8 cellular contexts compared by ENCODE assay signal in the genomic region with DNA sequence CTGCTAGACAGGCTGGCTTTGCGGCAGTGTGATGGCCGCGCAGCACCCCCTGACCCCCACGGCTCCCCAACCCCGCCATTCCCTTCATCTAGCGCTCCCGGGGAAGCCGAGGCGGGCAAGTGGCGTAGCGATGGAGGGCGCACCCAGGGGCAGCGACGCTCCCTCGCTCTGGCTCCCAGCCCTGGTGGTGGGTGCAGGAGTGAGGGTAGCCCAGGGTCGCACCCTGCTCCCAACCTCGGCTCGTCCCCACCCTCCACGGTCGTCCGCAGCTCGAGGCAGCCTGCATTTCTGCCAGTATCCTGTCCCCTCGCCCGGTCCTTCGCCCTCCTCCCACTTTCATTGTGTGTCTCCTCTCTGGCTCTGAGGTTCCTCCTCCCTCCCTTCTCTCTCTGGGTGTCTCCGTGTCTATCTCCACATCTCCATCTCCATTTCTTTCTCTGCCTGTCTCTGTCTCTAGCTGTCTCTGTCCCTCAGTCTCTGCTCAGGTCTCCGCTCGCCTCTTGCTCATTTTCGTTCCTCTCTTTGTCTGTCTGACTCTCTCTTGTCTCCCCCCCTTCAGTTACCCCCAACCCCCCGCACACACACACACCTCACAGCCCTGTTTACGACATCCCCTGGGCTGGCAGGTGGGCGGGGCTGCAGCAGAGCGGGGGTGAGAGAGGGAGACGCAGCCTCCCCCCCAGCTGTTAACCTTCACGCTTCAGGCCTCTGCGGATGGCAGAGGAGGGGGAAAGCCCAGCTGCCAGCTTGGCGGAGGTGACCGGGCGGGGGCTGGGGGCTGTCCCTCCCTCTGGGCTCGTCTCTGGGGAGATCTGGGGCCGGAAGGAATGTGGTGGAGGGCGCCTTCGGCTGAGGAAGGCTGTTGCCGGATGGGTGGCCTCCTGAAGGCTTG. TPM values are rescaled to one million over a fixed set of nuclear protein-coding genes. Genes with fewer than 3 reads are reported as not detected.
DNase-seq lines count a peak whose midpoint lies in the region; ATAC-seq and TF ChIP-seq lines count a peak whose summit lies in the region.

No MANE protein-coding gene starts in this region.

- H3K27me3 Mint-ChIP-seq in H9 (ENCODE audit: low read depth) = peaks cover 86% of the 10 kb centered on the region

- no peak overlapping the region for H2BK15ac ChIP-seq in H9 (ENCODE audit: low read depth, low read length)

- peaks cover 0 to 3% of the 10 kb centered on the region in 2 experiments; a peak in 2 of 5 replicates for H3K9me3 Mint-ChIP-seq in H9

- H3K14ac ChIP-seq in H9 (ENCODE audit: insufficient read depth, low read length) = no peak overlapping the region; the same call in 1 of the 2 replicates

- no peak overlapping the region for H3K23ac ChIP-seq in H9 (ENCODE audit: insufficient read length, low read depth, low read length)

- H3K9ac ChIP-seq in H9 (ENCODE audit: extremely low read depth, insufficient read length, low read length) = no peak overlapping the region
- peak overlapping the region; percentile 67 for H3K9ac ChIP-seq in OCI-LY1 (ENCODE audit: low read length)

- peaks cover 27% of the 10 kb centered on the region for H3K23me2 ChIP-seq in H9 (ENCODE audit: insufficient read length, low read depth, low read length, poor library complexity, severe bottlenecking)

- H4K8ac ChIP-seq in H9 (replicated peaks; ENCODE audit: insufficient read length, low read depth, low read length) = no peak overlapping the region

- no peak overlapping the region for H2BK20ac ChIP-seq in H9 (ENCODE audit: low read depth, low read length, poor library complexity, severe bottlenecking)

- intact Hi-C loops in right cardiac atrium (cut with DNase I) = loop anchor here in 1 of 4 donors (5.0 kb wide), 1 partner anchor 35 kb away; no protein-coding TSS in a partner anchor

- no peak overlapping the region for H3K56ac ChIP-seq in H9 (ENCODE audit: insufficient read length, low read depth, low read length)

- H3K36me3 ChIP-seq in OCI-LY1 (ENCODE audit: insufficient read depth, low read length) = no peaks in the 10 kb centered on the region

- in situ Hi-C loops in G401 (cut with HindIII; ENCODE audit: low sequenced_read_pairs) = loop anchor here (5.0 kb wide), 1 partner anchor 45 kb away; no protein-coding TSS in a partner anchor

- no peak overlapping the region for H2BK120ac ChIP-seq in H9 (ENCODE audit: low read depth, low read length, poor library complexity, severe bottlenecking)

- H3K4me2 ChIP-seq in H9 (ENCODE audit: insufficient read depth, insufficient read length, low read length) (peak overlapping the region; percentile 68), OCI-LY1 (ENCODE audit: low read length) (peak overlapping the region; percentile 80)

- no peaks in the 10 kb centered on the region for H3K79me1 ChIP-seq in H9 (ENCODE audit: insufficient read depth, low read depth, low read length, poor library complexity, severe bottlenecking)

- peaks cover 52% of the 10 kb centered on the region in 2 experiments for H3K4me1 Mint-ChIP-seq in H9

- H3K36me3 Mint-ChIP-seq in H9 (ENCODE audit: insufficient read depth in 1 of 3, low read depth in 3 of 3) = no peaks in the 10 kb centered on the region; a peak in 1 of 7 replicates

- H2AFZ ChIP-seq in H9 (ENCODE audit: low read length) (no peak overlapping the region), OCI-LY1 (ENCODE audit: low read length) (no peak overlapping the region)

- no CpG with 5 or more reads among the region's 44 CpGs for WGBS in H9 (ENCODE audit: extremely low coverage, insufficient read length, low lambda C conversion rate)
- under 1% methylated on average over 44 of the region's 44 CpGs for WGBS in right cardiac atrium

- no peak overlapping the region for H2BK5ac ChIP-seq in H9 (ENCODE audit: insufficient read length, low read length)

- no peak overlapping the region for H3T11ph ChIP-seq in H9 (ENCODE audit: low read length)

- no peak overlapping the region for H3K27ac ChIP-seq in H9 (ENCODE audit: insufficient read length, low read depth, low read length)
- peak overlapping the region; percentile 85 for H3K27ac ChIP-seq in OCI-LY1 (ENCODE audit: low read depth, low read length, poor library complexity, severe bottlenecking)
- H3K27ac ChIP-seq in right cardiac atrium (ENCODE audit: low read length) = no peak overlapping the region
- peak overlapping the region in 14 of 21 experiments; percentile 28 to 76 (median 42) for H3K27ac ChIP-seq in skin epidermis

- H3K4ac ChIP-seq in H9 (ENCODE audit: low read depth, low read length) = no peak overlapping the region

- H3K79me2 ChIP-seq in H9 (ENCODE audit: insufficient read depth, low read length) = no peaks in the 10 kb centered on the region
- H3K79me2 ChIP-seq in OCI-LY1 (ENCODE audit: insufficient read depth, low read length) = no peaks in the 10 kb centered on the region

- H3K4me3 Mint-ChIP-seq in H9 = peak overlapping the region; percentile 47 to 83

- H3F3A ChIP-seq in OCI-LY1 (ENCODE audit: insufficient read depth, low read length) = no peaks in the 10 kb centered on the region

- H4K5ac ChIP-seq in H9 (ENCODE audit: insufficient read length, low read depth, low read length) = no peak overlapping the region

- DNase-seq in G401 (ENCODE audit: low spot score) (peak; percentile 68), H9 (peak; percentile 60), right cardiac atrium (peak in 1 of 3 donors; percentile 47), HuH-7 (ENCODE audit: low spot score) (no peak)
- DNase-seq in activated gamma-delta T cell treated with anti-CD3 and anti-CD28 coated beads, Interleukin-2, amount 50 U/mL, for 16 hours (ENCODE audit: low read depth) = peak; percentile 76

- no peaks in the 10 kb centered on the region for H3K9me3 ChIP-seq in H9 (ENCODE audit: control insufficient read depth, low read depth, low read length)
- no peaks in the 10 kb centered on the region for H3K9me3 ChIP-seq in OCI-LY1 (ENCODE audit: low read length)
- no peaks in the 10 kb centered on the region for H3K9me3 ChIP-seq in right cardiac atrium (ENCODE audit: control insufficient read depth, low read length)

- H3K4me3 ChIP-seq in OCI-LY1 (ENCODE audit: low read depth, low read length, poor library complexity, severe bottlenecking) = peak overlapping the region; percentile 54
- H3K4me3 ChIP-seq in right cardiac atrium (ENCODE audit: low read length) = peak overlapping the region; percentile 34
- H3K4me3 ChIP-seq in skin epidermis = peak overlapping the region; percentile 21 to 37 (median 28)

- TF ChIP-seq CTCF in H9 (conservative IDR thresholded peaks at IDR 0.05) (no peak), OCI-LY1 (IDR thresholded peaks at IDR 0.05; ENCODE audit: low read length) (no peak)

- H3K27me3 ChIP-seq in H9 (ENCODE audit: insufficient read depth, low read length) (peaks cover 21% of the 10 kb centered on the region; the same call in 1 of the 2 replicates), OCI-LY1 (ENCODE audit: insufficient read depth, low read length) (no peaks in the 10 kb centered on the region), right cardiac atrium (ENCODE audit: control insufficient read depth, insufficient read depth) (no peaks in the 10 kb centered on the region)

- ATAC-seq in right cardiac atrium (peak in 1 of 2 donors; percentile 15), HG03025 (IDR thresholded peaks at IDR 0.05; ENCODE audit: low FRiP score, unreplicated experiment) (no peak)

- H3K27ac Mint-ChIP-seq in H9 = no peak overlapping the region; a peak in 1 of 7 replicates

- H4K20me1 ChIP-seq in H9 (ENCODE audit: control insufficient read depth, insufficient read depth, insufficient read length) = no peaks in the 10 kb centered on the region
- no peaks in the 10 kb centered on the region for H4K20me1 ChIP-seq in OCI-LY1 (ENCODE audit: insufficient read depth, low read length)

- no peak overlapping the region for H2AK5ac ChIP-seq in H9 (ENCODE audit: insufficient read length, low read length)

- no peak overlapping the region for H2BK12ac ChIP-seq in H9 (ENCODE audit: insufficient read length, low read depth, low read length)

- peak overlapping the region; percentile 65 for H3K18ac ChIP-seq in H9 (ENCODE audit: insufficient read length, low read depth, low read length)

- H3K4me1 ChIP-seq in H9 (ENCODE audit: insufficient read depth, low read length) (peaks cover 6% of the 10 kb centered on the region; the same call in 1 of the 2 replicates), OCI-LY1 (ENCODE audit: insufficient read depth, low read length, severe bottlenecking) (peaks cover 54% of the 10 kb centered on the region), right cardiac atrium (ENCODE audit: control insufficient read depth, insufficient read depth, low read length) (peaks cover 5% of the 10 kb centered on the region)

- H3K9me2 ChIP-seq in OCI-LY1 (ENCODE audit: low read depth, low read length) = no peaks in the 10 kb centered on the region

- H4K91ac ChIP-seq in H9 (ENCODE audit: insufficient read length, low read depth, low read length) = no peak overlapping the region

RNA-seq across cellular contexts. Expression of a gene that starts 48.7 kb away (rescaled TPM):
- total RNA-seq in G401 (2014; rRNA removed; shearing (Covaris generic)) = 0.31 and 2.0 TPM in 2 replicates
- total RNA-seq in H9 (2021) (0.09 and 0.22 TPM in 2 replicates), right cardiac atrium (under 1 TPM in 2 of 4 donors, not detected in 2; 0.06 to 0.11 TPM)
- 0.02 TPM for polyA plus RNA-seq in right cardiac atrium

Comparison
In these comparisons a context has a peak if more than half of its experiments do, and no peak if none do; other contexts are left out.
1. H3K27ac ChIP-seq: peak in OCI-LY1 (single experiment) and skin epidermis (14 of 21); none in H9 (single experiment) and right cardiac atrium (single experiment).
2. Peak in every context shown above with its lines, with median percentiles within 50 percentile points of each other: H3K4me3 ChIP-seq.